8 cellular contexts compared by ENCODE assay signal in genomic region chr6:28880894-28881780, GRCh38. TPM values are rescaled to one million over a fixed set of nuclear protein-coding genes. Genes with fewer than 3 reads are reported as not detected.
DNase-seq lines count a peak whose midpoint lies in the region; ATAC-seq and TF ChIP-seq lines count a peak whose summit lies in the region.

No MANE protein-coding gene starts in this region.

- CTCF ChIA-PET in WTC11 (lab: Charles Lee) = interaction anchor here (1.2 to 2.1 kb wide), 3 partner anchors 40 to 43 kb away, joined by 4 to 12 read pairs (median 5); partner anchors contain the start of gene TRIM27

- ATAC-seq in WTC11 (peak; percentile 84), HG02678 (IDR thresholded peaks at IDR 0.05; ENCODE audit: unreplicated experiment) (no peak), GM21825 (IDR thresholded peaks at IDR 0.05; ENCODE audit: unreplicated experiment) (no peak)

- no peaks in the 10 kb centered on the region for H3K27me3 Mint-ChIP-seq in WTC11 (ENCODE audit: low read depth)

- H3K9me3 Mint-ChIP-seq in WTC11 = peaks cover 17% of the 10 kb centered on the region

- peak overlapping the region; percentile 97 for H3K4me3 Mint-ChIP-seq in WTC11

- no peak for TF ChIP-seq CTCF in GM12865 (IDR thresholded peaks at IDR 0.05; ENCODE audit: insufficient read depth, low read depth, low read length, missing control alignments)
- no peak for TF ChIP-seq CTCF in WTC11 (IDR thresholded peaks at IDR 0.05)
- TF ChIP-seq CTCF in coronary artery (IDR thresholded peaks at IDR 0.05) = no peak

- peak overlapping the region; percentile 38 for H3K27ac Mint-ChIP-seq in WTC11

- H3K4me1 Mint-ChIP-seq in WTC11 = peaks cover 16% of the 10 kb centered on the region

- peak overlapping the region in 1 of 2 donors; percentile 0 for H3K27ac ChIP-seq in coronary artery

- POLR2A ChIA-PET in WTC11 (lab: Charles Lee) = interaction anchor here (1.4 kb wide), 1 partner anchor 43 kb away, joined by 3 read pairs; no protein-coding TSS in a partner anchor

- H3K4me3 ChIP-seq in GM12865 (ENCODE audit: low read depth, low read length) (peak overlapping the region; percentile 58), coronary artery (peak overlapping the region; percentile 68)

- peaks cover 13% of the 10 kb centered on the region for H3K36me3 Mint-ChIP-seq in WTC11

- DNase-seq in GM12865 (ENCODE audit: low read depth) (peak; percentile 82), NCI-H1694 (lab: John Stamatoyannopoulos, UW) (peak; percentile 79), WTC11 (ENCODE audit: low spot score) (peak; percentile 85), coronary artery (ENCODE audit: low spot score) (no peak), kidney tubule cell (ENCODE audit: low spot score) (peak; percentile 80)
- peak; percentile 67 for DNase-seq in stimulated activated CD4-positive, alpha-beta T cell treated with anti-CD3 and anti-CD28 coated beads, Interleukin-12 subunit alpha, Interleukin-12 subunit beta, amount 100 ng/mL, for 4 hours

TF ChIP-seq in WTC11, 78 proteins besides CTCF, POLR2A, EP300 and RAD21 (continues in another document):
- TF ChIP-seq, protein P1, sequence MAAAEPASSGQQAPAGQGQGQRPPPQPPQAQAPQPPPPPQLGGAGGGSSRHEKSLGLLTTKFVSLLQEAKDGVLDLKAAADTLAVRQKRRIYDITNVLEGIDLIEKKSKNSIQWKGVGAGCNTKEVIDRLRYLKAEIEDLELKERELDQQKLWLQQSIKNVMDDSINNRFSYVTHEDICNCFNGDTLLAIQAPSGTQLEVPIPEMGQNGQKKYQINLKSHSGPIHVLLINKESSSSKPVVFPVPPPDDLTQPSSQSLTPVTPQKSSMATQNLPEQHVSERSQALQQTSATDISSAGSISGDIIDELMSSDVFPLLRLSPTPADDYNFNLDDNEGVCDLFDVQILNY (CRISPR knock-in tag; IDR thresholded peaks at IDR 0.05) = no peak
- TF ChIP-seq, protein P2, sequence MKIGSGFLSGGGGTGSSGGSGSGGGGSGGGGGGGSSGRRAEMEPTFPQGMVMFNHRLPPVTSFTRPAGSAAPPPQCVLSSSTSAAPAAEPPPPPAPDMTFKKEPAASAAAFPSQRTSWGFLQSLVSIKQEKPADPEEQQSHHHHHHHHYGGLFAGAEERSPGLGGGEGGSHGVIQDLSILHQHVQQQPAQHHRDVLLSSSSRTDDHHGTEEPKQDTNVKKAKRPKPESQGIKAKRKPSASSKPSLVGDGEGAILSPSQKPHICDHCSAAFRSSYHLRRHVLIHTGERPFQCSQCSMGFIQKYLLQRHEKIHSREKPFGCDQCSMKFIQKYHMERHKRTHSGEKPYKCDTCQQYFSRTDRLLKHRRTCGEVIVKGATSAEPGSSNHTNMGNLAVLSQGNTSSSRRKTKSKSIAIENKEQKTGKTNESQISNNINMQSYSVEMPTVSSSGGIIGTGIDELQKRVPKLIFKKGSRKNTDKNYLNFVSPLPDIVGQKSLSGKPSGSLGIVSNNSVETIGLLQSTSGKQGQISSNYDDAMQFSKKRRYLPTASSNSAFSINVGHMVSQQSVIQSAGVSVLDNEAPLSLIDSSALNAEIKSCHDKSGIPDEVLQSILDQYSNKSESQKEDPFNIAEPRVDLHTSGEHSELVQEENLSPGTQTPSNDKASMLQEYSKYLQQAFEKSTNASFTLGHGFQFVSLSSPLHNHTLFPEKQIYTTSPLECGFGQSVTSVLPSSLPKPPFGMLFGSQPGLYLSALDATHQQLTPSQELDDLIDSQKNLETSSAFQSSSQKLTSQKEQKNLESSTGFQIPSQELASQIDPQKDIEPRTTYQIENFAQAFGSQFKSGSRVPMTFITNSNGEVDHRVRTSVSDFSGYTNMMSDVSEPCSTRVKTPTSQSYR (CRISPR knock-in tag; IDR thresholded peaks at IDR 0.05) = no peak
- TF ChIP-seq ZNF263 (CRISPR knock-in tag; IDR thresholded peaks at IDR 0.05; ENCODE audit: low read depth) (no peak), IRF2 (CRISPR knock-in tag; IDR thresholded peaks at IDR 0.05; ENCODE audit: borderline replicate concordance, low read depth) (no peak), SP1 (CRISPR knock-in tag; conservative IDR thresholded peaks at IDR 0.05) (no peak), SMAD3 (CRISPR knock-in tag; IDR thresholded peaks at IDR 0.05; ENCODE audit: borderline replicate concordance) (no peak), TP53 (CRISPR knock-in tag; IDR thresholded peaks at IDR 0.05) (no peak), ZNF425 (CRISPR knock-in tag; conservative IDR thresholded peaks at IDR 0.05) (no peak), JUN (CRISPR knock-in tag; IDR thresholded peaks at IDR 0.05) (no peak), ZNF121 (CRISPR knock-in tag; IDR thresholded peaks at IDR 0.05) (no peak), ZNF232 (CRISPR knock-in tag; IDR thresholded peaks at IDR 0.05) (no peak), ETV6 (CRISPR knock-in tag; IDR thresholded peaks at IDR 0.05) (peak; percentile 82)
- TF ChIP-seq, protein P3, sequence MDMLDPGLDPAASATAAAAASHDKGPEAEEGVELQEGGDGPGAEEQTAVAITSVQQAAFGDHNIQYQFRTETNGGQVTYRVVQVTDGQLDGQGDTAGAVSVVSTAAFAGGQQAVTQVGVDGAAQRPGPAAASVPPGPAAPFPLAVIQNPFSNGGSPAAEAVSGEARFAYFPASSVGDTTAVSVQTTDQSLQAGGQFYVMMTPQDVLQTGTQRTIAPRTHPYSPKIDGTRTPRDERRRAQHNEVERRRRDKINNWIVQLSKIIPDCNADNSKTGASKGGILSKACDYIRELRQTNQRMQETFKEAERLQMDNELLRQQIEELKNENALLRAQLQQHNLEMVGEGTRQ (CRISPR knock-in tag; IDR thresholded peaks at IDR 0.05) = no peak
- TF ChIP-seq, protein P4, sequence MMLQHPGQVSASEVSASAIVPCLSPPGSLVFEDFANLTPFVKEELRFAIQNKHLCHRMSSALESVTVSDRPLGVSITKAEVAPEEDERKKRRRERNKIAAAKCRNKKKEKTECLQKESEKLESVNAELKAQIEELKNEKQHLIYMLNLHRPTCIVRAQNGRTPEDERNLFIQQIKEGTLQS (CRISPR knock-in tag; conservative IDR thresholded peaks at IDR 0.05) = no peak
- TF ChIP-seq, protein P5, sequence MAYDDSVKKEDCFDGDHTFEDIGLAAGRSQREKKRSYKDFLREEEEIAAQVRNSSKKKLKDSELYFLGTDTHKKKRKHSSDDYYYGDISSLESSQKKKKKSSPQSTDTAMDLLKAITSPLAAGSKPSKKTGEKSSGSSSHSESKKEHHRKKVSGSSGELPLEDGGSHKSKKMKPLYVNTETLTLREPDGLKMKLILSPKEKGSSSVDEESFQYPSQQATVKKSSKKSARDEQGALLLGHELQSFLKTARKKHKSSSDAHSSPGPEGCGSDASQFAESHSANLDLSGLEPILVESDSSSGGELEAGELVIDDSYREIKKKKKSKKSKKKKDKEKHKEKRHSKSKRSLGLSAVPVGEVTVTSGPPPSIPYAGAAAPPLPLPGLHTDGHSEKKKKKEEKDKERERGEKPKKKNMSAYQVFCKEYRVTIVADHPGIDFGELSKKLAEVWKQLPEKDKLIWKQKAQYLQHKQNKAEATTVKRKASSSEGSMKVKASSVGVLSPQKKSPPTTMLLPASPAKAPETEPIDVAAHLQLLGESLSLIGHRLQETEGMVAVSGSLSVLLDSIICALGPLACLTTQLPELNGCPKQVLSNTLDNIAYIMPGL (CRISPR knock-in tag; IDR thresholded peaks at IDR 0.05) = peak; percentile 78; the same call in 1 of the 2 replicates
- TF ChIP-seq, protein P6, sequence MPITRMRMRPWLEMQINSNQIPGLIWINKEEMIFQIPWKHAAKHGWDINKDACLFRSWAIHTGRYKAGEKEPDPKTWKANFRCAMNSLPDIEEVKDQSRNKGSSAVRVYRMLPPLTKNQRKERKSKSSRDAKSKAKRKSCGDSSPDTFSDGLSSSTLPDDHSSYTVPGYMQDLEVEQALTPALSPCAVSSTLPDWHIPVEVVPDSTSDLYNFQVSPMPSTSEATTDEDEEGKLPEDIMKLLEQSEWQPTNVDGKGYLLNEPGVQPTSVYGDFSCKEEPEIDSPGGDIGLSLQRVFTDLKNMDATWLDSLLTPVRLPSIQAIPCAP (CRISPR knock-in tag; IDR thresholded peaks at IDR 0.05) = no peak
- TF ChIP-seq, protein P7, sequence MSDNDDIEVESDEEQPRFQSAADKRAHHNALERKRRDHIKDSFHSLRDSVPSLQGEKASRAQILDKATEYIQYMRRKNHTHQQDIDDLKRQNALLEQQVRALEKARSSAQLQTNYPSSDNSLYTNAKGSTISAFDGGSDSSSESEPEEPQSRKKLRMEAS (CRISPR knock-in tag; IDR thresholded peaks at IDR 0.05) = peak; percentile 29; the same call in 1 of the 2 replicates

RNA-seq across cellular contexts. Expression of gene TRIM27, which starts 42.6 kb away (rescaled TPM):
- total RNA-seq in WTC11 (2021) = 65.8 to 79.8 TPM (median 68.3 TPM) in 3 replicates
